Comparison of ENCODE assay signal across 1 cellular context in the genomic region with DNA sequence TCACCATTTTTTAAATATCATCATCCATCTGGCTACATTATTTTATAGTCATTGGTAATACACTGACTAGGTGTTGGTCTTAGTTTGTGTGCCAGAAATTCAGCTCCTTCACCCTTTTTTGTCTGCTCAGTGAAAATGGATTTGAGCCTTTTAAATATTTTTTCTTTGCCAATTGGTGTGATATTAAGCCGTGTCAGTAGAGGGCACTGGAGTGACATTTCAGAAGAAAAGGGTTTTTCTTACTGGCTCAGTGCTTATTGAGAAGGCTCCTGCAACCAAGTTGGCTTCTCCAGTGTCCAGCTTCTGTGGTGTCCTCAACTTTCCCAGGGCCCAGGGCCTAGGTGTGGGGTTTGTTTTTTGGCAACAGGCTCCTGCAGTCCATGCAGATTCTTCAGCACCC.
TF ChIP-seq lines count a peak whose summit lies in the region.

No MANE protein-coding gene starts in this region.

TF ChIP-seq in K562, 482 proteins besides CTCF, POLR2A, EP300 and RAD21 (continued from another document):
- no peak for TF ChIP-seq SP1 (CRISPR knock-in tag; IDR thresholded peaks at IDR 0.05)
- no peak for TF ChIP-seq IFI16 (CRISPR knock-in tag; IDR thresholded peaks at IDR 0.05)
- TF ChIP-seq, protein P1, sequence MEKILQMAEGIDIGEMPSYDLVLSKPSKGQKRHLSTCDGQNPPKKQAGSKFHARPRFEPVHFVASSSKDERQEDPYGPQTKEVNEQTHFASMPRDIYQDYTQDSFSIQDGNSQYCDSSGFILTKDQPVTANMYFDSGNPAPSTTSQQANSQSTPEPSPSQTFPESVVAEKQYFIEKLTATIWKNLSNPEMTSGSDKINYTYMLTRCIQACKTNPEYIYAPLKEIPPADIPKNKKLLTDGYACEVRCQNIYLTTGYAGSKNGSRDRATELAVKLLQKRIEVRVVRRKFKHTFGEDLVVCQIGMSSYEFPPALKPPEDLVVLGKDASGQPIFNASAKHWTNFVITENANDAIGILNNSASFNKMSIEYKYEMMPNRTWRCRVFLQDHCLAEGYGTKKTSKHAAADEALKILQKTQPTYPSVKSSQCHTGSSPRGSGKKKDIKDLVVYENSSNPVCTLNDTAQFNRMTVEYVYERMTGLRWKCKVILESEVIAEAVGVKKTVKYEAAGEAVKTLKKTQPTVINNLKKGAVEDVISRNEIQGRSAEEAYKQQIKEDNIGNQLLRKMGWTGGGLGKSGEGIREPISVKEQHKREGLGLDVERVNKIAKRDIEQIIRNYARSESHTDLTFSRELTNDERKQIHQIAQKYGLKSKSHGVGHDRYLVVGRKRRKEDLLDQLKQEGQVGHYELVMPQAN (IDR thresholded peaks at IDR 0.05; ENCODE audit: borderline replicate concordance), result no peak
- no peak for TF ChIP-seq ZNF212 (CRISPR knock-in tag; IDR thresholded peaks at IDR 0.05)
